In genomic region chr1:86774305-86775304, GRCh38 we compare ENCODE assay signal across 8 cellular contexts.
DNase-seq lines count a peak whose midpoint lies in the region; ATAC-seq and TF ChIP-seq lines count a peak whose summit lies in the region.

No MANE protein-coding gene starts in this region.

- TF ChIP-seq RAD21 in liver (IDR thresholded peaks at IDR 0.05), result no peak

- H3K36me3 ChIP-seq in liver (ENCODE audit: control insufficient read depth in 4 of 4, insufficient read depth in 3 of 4, low read depth in 1 of 4, low read length in 3 of 4), result no peaks in the 10 kb centered on the region

- no peaks in the 10 kb centered on the region for H3K27me3 ChIP-seq in liver (ENCODE audit: control insufficient read depth in 4 of 4, insufficient read depth in 4 of 4, low read length in 3 of 4)

- H3K4me1 ChIP-seq in liver (ENCODE audit: control insufficient read depth in 4 of 4, insufficient read depth in 4 of 4, low read length in 3 of 4), result peaks cover 0 to 3% (median 0%) of the 10 kb centered on the region in 4 donors

- WGBS in liver, result 54% methylated on average over 11 of the region's 11 CpGs

- no peak overlapping the region for H3K9ac ChIP-seq in liver (ENCODE audit: low read depth in 1 of 2, low read length in 2 of 2)

- H3K27ac ChIP-seq in liver (ENCODE audit: low read depth in 1 of 2, low read length in 2 of 2), result peak overlapping the region; percentile 42 to 64

- peak; percentile 87 for DNase-seq in NK-92 treated with Interleukin-12 subunit alpha and Interleukin-12 subunit beta, amount 100 ng/mL, for 24 hours (lab: John Stamatoyannopoulos, UW)
- DNase-seq in NK-92 (lab: John Stamatoyannopoulos, UW; ENCODE audit: unreplicated experiment) (no peak), NCI-H1105 (lab: John Stamatoyannopoulos, UW) (peak; percentile 69), SKM-1 (lab: John Stamatoyannopoulos, UW; ENCODE audit: unreplicated experiment) (peak; percentile 97), cardiac fibroblast (ENCODE audit: low read depth in 2 of 2) (peak; percentile 92 to 96)
- peak; percentile 9 to 47 (median 21) for DNase-seq in stimulated activated CD4-positive, alpha-beta T cell treated with anti-CD3 and anti-CD28 coated beads, TNF-alpha, amount 100 ng/mL, for 24 hours (ENCODE audit: low read depth in 3 of 3)

- TF ChIP-seq CTCF in cardiac fibroblast (IDR thresholded peaks at IDR 0.05; ENCODE audit: low read depth, low read length) (no peak), liver (IDR thresholded peaks at IDR 0.05; ENCODE audit: low read depth, low read length, missing input control) (no peak)

- no peaks in the 10 kb centered on the region for H3K9me3 ChIP-seq in liver (ENCODE audit: control insufficient read depth in 4 of 4, low read length in 3 of 4)

- ATAC-seq in HG02759 (IDR thresholded peaks at IDR 0.05; ENCODE audit: unreplicated experiment), result peak; percentile 97

- H3K4me3 ChIP-seq in cardiac fibroblast (replicated peaks in 1 of 2; ENCODE audit: low read depth in 2 of 2, low read length in 2 of 2), result peak overlapping the region in 1 of 2 donors; percentile 0
- H3K4me3 ChIP-seq in liver (ENCODE audit: low read depth in 1 of 3, low read length in 3 of 3), result no peak overlapping the region

TF ChIP-seq in liver, 16 proteins besides CTCF, POLR2A, EP300 and RAD21:
- TF ChIP-seq FOXA1 (IDR thresholded peaks at IDR 0.05) (no peak), ZBTB33 (IDR thresholded peaks at IDR 0.05) (no peak), SP1 (IDR thresholded peaks at IDR 0.05) (no peak), ATF3 (IDR thresholded peaks at IDR 0.05) (no peak), FOXA2 (IDR thresholded peaks at IDR 0.05) (no peak), REST (IDR thresholded peaks at IDR 0.05) (no peak), RXRA (IDR thresholded peaks at IDR 0.05) (no peak), GABPA (IDR thresholded peaks at IDR 0.05 in 1 of 2, conservative IDR thresholded peaks at IDR 0.05 in 1 of 2) (no peak), TAF1 (conservative IDR thresholded peaks at IDR 0.05) (no peak), YY1 (IDR thresholded peaks at IDR 0.05) (no peak), MAX (IDR thresholded peaks at IDR 0.05) (no peak), EGR1 (IDR thresholded peaks at IDR 0.05; ENCODE audit: low read depth in 2 of 2) (no peak), JUND (IDR thresholded peaks at IDR 0.05) (no peak), HNF4A (conservative IDR thresholded peaks at IDR 0.05) (no peak)
TF ChIP-seq in liver: peak in this region for 0.
